11 cellular contexts compared by ENCODE assay signal in genomic region chr7:27994639-27995038, GRCh38.
DNase-seq lines count a peak whose midpoint lies in the region; ATAC-seq and TF ChIP-seq lines count a peak whose summit lies in the region.
"Had no signal": no experiment of that assay in that cellular context is flagged by ENCODE, and none has a peak within 500 bp of the region (broad histone marks: within the 10 kb centered on the region; RNA-seq: fewer than 3 reads in every experiment).

No MANE protein-coding gene starts in this region.

- TF ChIP-seq CTCF in BJ (IDR thresholded peaks at IDR 0.05; ENCODE audit: insufficient read depth, low read depth, low read length) (no peak), Panc1 (IDR thresholded peaks at IDR 0.05) (no peak)

- no TSS peak for BruUV-seq in Panc1 (replicated peaks; lab: Mats Ljungman, UMichigan)

- peaks cover 0 to under 1% (median 0%) of the 10 kb centered on the region in 9 donors for H3K9me3 Mint-ChIP-seq in naive thymus-derived CD8-positive, alpha-beta T cell
- H3K9me3 Mint-ChIP-seq: activated naive CD4-positive, alpha-beta T cell treated with anti-CD3 and anti-CD28 coated beads, Interleukin-2, amount 10 ng/mL, durations not matched to agents 7 days and 5 days had no signal

- H3K4me3 Mint-ChIP-seq in naive thymus-derived CD8-positive, alpha-beta T cell, result no peak overlapping the region
- H3K4me3 Mint-ChIP-seq: activated naive CD4-positive, alpha-beta T cell treated with anti-CD3 and anti-CD28 coated beads, Interleukin-2, amount 10 ng/mL, durations not matched to agents 7 days and 5 days had no signal

- ATAC-seq in Panc1, result peak; percentile 81
- no peak for ATAC-seq in GM19463 (IDR thresholded peaks at IDR 0.05; ENCODE audit: unreplicated experiment)
- no peak for ATAC-seq in naive thymus-derived CD8-positive, alpha-beta T cell

- intact Hi-C loops in Panc1 (cut with micrococcal nuclease; ENCODE audit: unreplicated experiment), result no loop called here

- no peaks in the 10 kb centered on the region for H3K36me3 ChIP-seq in BJ (ENCODE audit: control insufficient read depth, insufficient read depth, low read length)
- no peaks in the 10 kb centered on the region for H3K36me3 ChIP-seq in Panc1 (ENCODE audit: control insufficient read depth, insufficient read depth, low read length)

- peaks cover 28% of the 10 kb centered on the region for H3K4me1 ChIP-seq in Panc1 (ENCODE audit: control insufficient read depth, insufficient read depth, low read length)

- no peaks in the 10 kb centered on the region for H3K9me3 ChIP-seq in Panc1 (ENCODE audit: control insufficient read depth, insufficient read depth, low read depth, low read length)

- POLR2A ChIA-PET in BJ (lab: Charles Lee) (no interaction called here), Panc1 (lab: Charles Lee) (interaction anchor here (0.6 to 1.0 kb wide), 2 partner anchors 42 to 230 kb away, joined by 3 read pairs; no protein-coding TSS in a partner anchor)
- POLR2A ChIA-PET in naive thymus-derived CD8-positive, alpha-beta T cell (lab: Charles Lee), result no interaction called here

- H3K36me3 Mint-ChIP-seq in naive thymus-derived CD8-positive, alpha-beta T cell, result peaks cover 0 to 11% (median 0%) of the 10 kb centered on the region in 3 donors
- H3K36me3 Mint-ChIP-seq: activated naive CD4-positive, alpha-beta T cell treated with anti-CD3 and anti-CD28 coated beads, Interleukin-2, amount 10 ng/mL, durations not matched to agents 7 days and 5 days had no signal

- no peaks in the 10 kb centered on the region for H3K27me3 Mint-ChIP-seq in naive thymus-derived CD8-positive, alpha-beta T cell

- H3K27ac Mint-ChIP-seq in naive thymus-derived CD8-positive, alpha-beta T cell, result no peak overlapping the region
- H3K27ac Mint-ChIP-seq: activated naive CD4-positive, alpha-beta T cell treated with anti-CD3 and anti-CD28 coated beads, Interleukin-2, amount 10 ng/mL, durations not matched to agents 7 days and 5 days had no signal

- CTCF ChIA-PET in BJ (lab: Yijun Ruan, JAX), result no interaction called here
- CTCF ChIA-PET in Panc1 (lab: Charles Lee), result no interaction called here

- no peak overlapping the region for H3K4me3 ChIP-seq in BJ (ENCODE audit: low read depth, low read length)
- no peak overlapping the region for H3K4me3 ChIP-seq in Panc1 (ENCODE audit: low read depth in 2 of 2, low read length in 2 of 2)

- H3K27me3 ChIP-seq in BJ (ENCODE audit: control insufficient read depth, insufficient read depth, low read length) (no peaks in the 10 kb centered on the region), Panc1 (ENCODE audit: control insufficient read depth, insufficient read depth, low read length) (no peaks in the 10 kb centered on the region)

- DNase-seq in BJ (ENCODE audit: low read depth) (peak; percentile 31), HT-29 (ENCODE audit: low spot score) (peak; percentile 28), Panc1 (ENCODE audit: low read depth, low spot score) (no peak), kidney tubule cell (ENCODE audit: low spot score) (peak; percentile 25), T1000 (lab: John Stamatoyannopoulos, UW) (no peak), T-helper 2 cell (no peak)
- DNase-seq in naive thymus-derived CD8-positive, alpha-beta T cell, result no peak
- DNase-seq: activated naive CD4-positive, alpha-beta T cell treated with anti-CD3 and anti-CD28 coated beads, Interleukin-2, amount 10 ng/mL, durations not matched to agents 7 days and 5 days; DND-41; mesendoderm had no signal

- peaks cover 0 to 33% (median 4%) of the 10 kb centered on the region in 4 donors for H3K4me1 Mint-ChIP-seq in naive thymus-derived CD8-positive, alpha-beta T cell

- in situ Hi-C loops in Panc1 (cut with HindIII; ENCODE audit: low pct_unique_long_range_greater_than_20kb, low sequenced_read_pairs), result no loop called here

- peak overlapping the region; percentile 32; the same call in 1 of the 2 replicates for H3K27ac ChIP-seq in Panc1 (ENCODE audit: low read length)

Comparison
In these comparisons a context has a peak if more than half of its experiments do, and no peak if none do; other contexts are left out.
1. DNase-seq: peak in BJ (single experiment), HT-29 (single experiment) and kidney tubule cell (single experiment); none in Panc1 (single experiment), T1000 (single experiment), T-helper 2 cell (0 of 5) and naive thymus-derived CD8-positive, alpha-beta T cell (0 of 10).